1 cellular context compared by ENCODE assay signal in genomic region chr20:58655328-58656094, GRCh38.
TF ChIP-seq lines count a peak whose summit lies in the region.

No MANE protein-coding gene starts in this region.

TF ChIP-seq in GM23338, 12 proteins besides CTCF, POLR2A, EP300 and RAD21:
- no peak for TF ChIP-seq ZNF114 (CRISPR knock-in tag; IDR thresholded peaks at IDR 0.05)
- no peak for TF ChIP-seq JUNB (IDR thresholded peaks at IDR 0.05; ENCODE audit: unreplicated experiment)
- TF ChIP-seq, protein P1, sequence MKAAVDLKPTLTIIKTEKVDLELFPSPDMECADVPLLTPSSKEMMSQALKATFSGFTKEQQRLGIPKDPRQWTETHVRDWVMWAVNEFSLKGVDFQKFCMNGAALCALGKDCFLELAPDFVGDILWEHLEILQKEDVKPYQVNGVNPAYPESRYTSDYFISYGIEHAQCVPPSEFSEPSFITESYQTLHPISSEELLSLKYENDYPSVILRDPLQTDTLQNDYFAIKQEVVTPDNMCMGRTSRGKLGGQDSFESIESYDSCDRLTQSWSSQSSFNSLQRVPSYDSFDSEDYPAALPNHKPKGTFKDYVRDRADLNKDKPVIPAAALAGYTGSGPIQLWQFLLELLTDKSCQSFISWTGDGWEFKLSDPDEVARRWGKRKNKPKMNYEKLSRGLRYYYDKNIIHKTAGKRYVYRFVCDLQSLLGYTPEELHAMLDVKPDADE (IDR thresholded peaks at IDR 0.05): no peak
- no peak for TF ChIP-seq NANOG (IDR thresholded peaks at IDR 0.05; ENCODE audit: borderline replicate concordance)
- TF ChIP-seq, protein P2, sequence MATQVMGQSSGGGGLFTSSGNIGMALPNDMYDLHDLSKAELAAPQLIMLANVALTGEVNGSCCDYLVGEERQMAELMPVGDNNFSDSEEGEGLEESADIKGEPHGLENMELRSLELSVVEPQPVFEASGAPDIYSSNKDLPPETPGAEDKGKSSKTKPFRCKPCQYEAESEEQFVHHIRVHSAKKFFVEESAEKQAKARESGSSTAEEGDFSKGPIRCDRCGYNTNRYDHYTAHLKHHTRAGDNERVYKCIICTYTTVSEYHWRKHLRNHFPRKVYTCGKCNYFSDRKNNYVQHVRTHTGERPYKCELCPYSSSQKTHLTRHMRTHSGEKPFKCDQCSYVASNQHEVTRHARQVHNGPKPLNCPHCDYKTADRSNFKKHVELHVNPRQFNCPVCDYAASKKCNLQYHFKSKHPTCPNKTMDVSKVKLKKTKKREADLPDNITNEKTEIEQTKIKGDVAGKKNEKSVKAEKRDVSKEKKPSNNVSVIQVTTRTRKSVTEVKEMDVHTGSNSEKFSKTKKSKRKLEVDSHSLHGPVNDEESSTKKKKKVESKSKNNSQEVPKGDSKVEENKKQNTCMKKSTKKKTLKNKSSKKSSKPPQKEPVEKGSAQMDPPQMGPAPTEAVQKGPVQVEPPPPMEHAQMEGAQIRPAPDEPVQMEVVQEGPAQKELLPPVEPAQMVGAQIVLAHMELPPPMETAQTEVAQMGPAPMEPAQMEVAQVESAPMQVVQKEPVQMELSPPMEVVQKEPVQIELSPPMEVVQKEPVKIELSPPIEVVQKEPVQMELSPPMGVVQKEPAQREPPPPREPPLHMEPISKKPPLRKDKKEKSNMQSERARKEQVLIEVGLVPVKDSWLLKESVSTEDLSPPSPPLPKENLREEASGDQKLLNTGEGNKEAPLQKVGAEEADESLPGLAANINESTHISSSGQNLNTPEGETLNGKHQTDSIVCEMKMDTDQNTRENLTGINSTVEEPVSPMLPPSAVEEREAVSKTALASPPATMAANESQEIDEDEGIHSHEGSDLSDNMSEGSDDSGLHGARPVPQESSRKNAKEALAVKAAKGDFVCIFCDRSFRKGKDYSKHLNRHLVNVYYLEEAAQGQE (IDR thresholded peaks at IDR 0.05; ENCODE audit: unreplicated experiment): no peak
- TF ChIP-seq POLR2AphosphoS5 (IDR thresholded peaks at IDR 0.05; ENCODE audit: low read depth): no peak
- no peak for TF ChIP-seq CREB1 (CRISPR knock-in tag; IDR thresholded peaks at IDR 0.05; ENCODE audit: low read depth)
- no peak for TF ChIP-seq ZNF331 (CRISPR knock-in tag; IDR thresholded peaks at IDR 0.05; ENCODE audit: low read depth)
- TF ChIP-seq EZH2 (IDR thresholded peaks at IDR 0.05; ENCODE audit: low read depth, unreplicated experiment): no peak
- TF ChIP-seq, protein P3, sequence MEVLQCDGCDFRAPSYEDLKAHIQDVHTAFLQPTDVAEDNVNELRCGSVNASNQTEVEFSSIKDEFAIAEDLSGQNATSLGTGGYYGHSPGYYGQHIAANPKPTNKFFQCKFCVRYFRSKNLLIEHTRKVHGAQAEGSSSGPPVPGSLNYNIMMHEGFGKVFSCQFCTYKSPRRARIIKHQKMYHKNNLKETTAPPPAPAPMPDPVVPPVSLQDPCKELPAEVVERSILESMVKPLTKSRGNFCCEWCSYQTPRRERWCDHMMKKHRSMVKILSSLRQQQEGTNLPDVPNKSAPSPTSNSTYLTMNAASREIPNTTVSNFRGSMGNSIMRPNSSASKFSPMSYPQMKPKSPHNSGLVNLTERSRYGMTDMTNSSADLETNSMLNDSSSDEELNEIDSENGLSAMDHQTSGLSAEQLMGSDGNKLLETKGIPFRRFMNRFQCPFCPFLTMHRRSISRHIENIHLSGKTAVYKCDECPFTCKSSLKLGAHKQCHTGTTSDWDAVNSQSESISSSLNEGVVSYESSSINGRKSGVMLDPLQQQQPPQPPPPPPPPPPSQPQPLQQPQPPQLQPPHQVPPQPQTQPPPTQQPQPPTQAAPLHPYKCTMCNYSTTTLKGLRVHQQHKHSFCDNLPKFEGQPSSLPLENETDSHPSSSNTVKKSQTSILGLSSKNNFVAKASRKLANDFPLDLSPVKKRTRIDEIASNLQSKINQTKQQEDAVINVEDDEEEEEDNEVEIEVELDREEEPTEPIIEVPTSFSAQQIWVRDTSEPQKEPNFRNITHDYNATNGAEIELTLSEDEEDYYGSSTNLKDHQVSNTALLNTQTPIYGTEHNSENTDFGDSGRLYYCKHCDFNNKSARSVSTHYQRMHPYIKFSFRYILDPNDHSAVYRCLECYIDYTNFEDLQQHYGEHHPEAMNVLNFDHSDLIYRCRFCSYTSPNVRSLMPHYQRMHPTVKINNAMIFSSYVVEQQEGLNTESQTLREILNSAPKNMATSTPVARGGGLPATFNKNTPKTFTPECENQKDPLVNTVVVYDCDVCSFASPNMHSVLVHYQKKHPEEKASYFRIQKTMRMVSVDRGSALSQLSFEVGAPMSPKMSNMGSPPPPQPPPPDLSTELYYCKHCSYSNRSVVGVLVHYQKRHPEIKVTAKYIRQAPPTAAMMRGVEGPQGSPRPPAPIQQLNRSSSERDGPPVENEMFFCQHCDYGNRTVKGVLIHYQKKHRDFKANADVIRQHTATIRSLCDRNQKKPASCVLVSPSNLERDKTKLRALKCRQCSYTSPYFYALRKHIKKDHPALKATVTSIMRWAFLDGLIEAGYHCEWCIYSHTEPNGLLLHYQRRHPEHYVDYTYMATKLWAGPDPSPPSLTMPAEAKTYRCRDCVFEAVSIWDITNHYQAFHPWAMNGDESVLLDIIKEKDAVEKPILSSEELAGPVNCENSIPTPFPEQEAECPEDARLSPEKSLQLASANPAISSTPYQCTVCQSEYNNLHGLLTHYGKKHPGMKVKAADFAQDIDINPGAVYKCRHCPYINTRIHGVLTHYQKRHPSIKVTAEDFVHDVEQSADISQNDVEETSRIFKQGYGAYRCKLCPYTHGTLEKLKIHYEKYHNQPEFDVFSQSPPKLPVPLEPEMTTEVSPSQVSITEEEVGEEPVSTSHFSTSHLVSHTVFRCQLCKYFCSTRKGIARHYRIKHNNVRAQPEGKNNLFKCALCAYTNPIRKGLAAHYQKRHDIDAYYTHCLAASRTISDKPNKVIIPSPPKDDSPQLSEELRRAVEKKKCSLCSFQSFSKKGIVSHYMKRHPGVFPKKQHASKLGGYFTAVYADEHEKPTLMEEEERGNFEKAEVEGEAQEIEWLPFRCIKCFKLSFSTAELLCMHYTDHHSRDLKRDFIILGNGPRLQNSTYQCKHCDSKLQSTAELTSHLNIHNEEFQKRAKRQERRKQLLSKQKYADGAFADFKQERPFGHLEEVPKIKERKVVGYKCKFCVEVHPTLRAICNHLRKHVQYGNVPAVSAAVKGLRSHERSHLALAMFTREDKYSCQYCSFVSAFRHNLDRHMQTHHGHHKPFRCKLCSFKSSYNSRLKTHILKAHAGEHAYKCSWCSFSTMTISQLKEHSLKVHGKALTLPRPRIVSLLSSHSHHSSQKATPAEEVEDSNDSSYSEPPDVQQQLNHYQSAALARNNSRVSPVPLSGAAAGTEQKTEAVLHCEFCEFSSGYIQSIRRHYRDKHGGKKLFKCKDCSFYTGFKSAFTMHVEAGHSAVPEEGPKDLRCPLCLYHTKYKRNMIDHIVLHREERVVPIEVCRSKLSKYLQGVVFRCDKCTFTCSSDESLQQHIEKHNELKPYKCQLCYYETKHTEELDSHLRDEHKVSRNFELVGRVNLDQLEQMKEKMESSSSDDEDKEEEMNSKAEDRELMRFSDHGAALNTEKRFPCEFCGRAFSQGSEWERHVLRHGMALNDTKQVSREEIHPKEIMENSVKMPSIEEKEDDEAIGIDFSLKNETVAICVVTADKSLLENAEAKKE (CRISPR knock-in tag; IDR thresholded peaks at IDR 0.05): no peak
- TF ChIP-seq EZH2phosphoT487 (IDR thresholded peaks at IDR 0.05; ENCODE audit: unreplicated experiment): no peak
- no peak for TF ChIP-seq STAT1 (IDR thresholded peaks at IDR 0.05; ENCODE audit: unreplicated experiment)
